Comparison of ENCODE assay signal across 9 cellular contexts in genomic region chr10:49926-50325, GRCh38. TPM values are rescaled to one million over a fixed set of nuclear protein-coding genes. Genes with fewer than 3 reads are reported as not detected.
"Had no signal": no experiment of that assay in that cellular context is flagged by ENCODE, and none has a peak within 500 bp of the region (broad histone marks: within the 10 kb centered on the region; RNA-seq: fewer than 3 reads in every experiment).

No MANE protein-coding gene starts in this region.

RNA-seq across cellular contexts. Expression of gene TUBB8, which starts 0.8 kb away (rescaled TPM):
- total RNA-seq: naive thymus-derived CD8-positive, alpha-beta T cell; natural killer cell treated with Interleukin-12 subunit alpha and Interleukin-12 subunit beta and Interleukin-15 and Interleukin-18, amount 100 ng/mL, for 72 hours; osteocyte; psoas muscle; right atrium auricular region; sciatic nerve; suprapubic skin; urinary bladder; uterus had no signal
- polyA plus RNA-seq: naive thymus-derived CD8-positive, alpha-beta T cell had no signal
